26 cellular contexts compared by ENCODE assay signal in the genomic region with DNA sequence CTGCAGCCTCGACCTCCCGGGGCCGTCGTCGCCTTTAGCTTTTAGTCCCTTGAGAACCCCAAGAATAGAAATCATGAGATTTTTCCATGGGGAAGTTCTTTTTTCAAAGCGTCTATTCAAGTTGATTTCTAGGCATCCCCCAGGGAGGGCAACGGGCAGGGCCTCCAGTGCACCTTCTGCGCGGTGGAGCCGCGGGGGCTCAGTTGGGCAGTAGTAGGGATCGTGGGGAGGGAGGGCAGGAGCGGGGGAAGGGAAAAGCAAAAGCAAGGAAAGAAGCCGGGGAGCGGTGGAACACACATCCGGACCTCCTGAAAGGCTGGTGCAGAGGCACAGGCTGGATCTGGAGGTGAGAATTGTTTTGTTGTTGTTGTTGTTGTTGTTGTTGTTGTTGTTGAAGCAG.
A peak's percentile ranks its signal among the peaks of the same experiment; 100 is the strongest.
DNase-seq lines count a peak whose midpoint lies in the region; ATAC-seq, FAIRE-seq and TF ChIP-seq lines count a peak whose summit lies in the region.
"Had no signal": no experiment of that assay in that cellular context is flagged by ENCODE, and none has a peak within 500 bp of the region (broad histone marks: within the 10 kb centered on the region; RNA-seq: fewer than 3 reads in every experiment).

No MANE protein-coding gene starts in this region.

- H3K79me1 ChIP-seq in H1 (ENCODE audit: low read depth, low read length) = no peaks in the 10 kb centered on the region
- no peaks in the 10 kb centered on the region for H3K79me1 ChIP-seq in mesenchymal stem cell (replicated peaks; ENCODE audit: low read length, poor library complexity, severe bottlenecking)

- peaks cover 6% of the 10 kb centered on the region for H3K23me2 ChIP-seq in H1 (ENCODE audit: low read depth, low read length)

- peak overlapping the region; percentile 90 for H2AFZ ChIP-seq in H1 (ENCODE audit: low read length)
- no peak overlapping the region for H2AFZ ChIP-seq in mesenchymal stem cell (ENCODE audit: low read depth, low read length)

- no peak overlapping the region for H4K5ac ChIP-seq in H1 (ENCODE audit: insufficient read length, low read depth, low read length)

- 5% methylated on average over 15 of the region's 16 CpGs; no CpG with 5 or more reads in 1 of the 2 experiments for WGBS in H1 (ENCODE audit: extremely low coverage in 1 of 2, insufficient coverage in 1 of 2, insufficient read length in 1 of 2, insufficient replicate concordance in 2 of 2, low coverage in 1 of 2, low lambda C conversion rate in 2 of 2, missing lambda C conversion rate in 1 of 2), 2 experiments
- WGBS in mesenchymal stem cell = 25% methylated on average over 16 of the region's 16 CpGs

- H3K4me2 ChIP-seq in H1 (ENCODE audit: insufficient read depth in 1 of 2, low read depth in 2 of 2, low read length in 2 of 2) = peak overlapping the region; percentile 80 to 94
- peak overlapping the region; percentile 46 for H3K4me2 ChIP-seq in mesenchymal stem cell (ENCODE audit: low read length, poor library complexity, severe bottlenecking)

- H4K91ac ChIP-seq in H1 (replicated peaks; ENCODE audit: insufficient read length, low read length) (no peak overlapping the region), mesenchymal stem cell (ENCODE audit: low read length) (no peak overlapping the region)

- H4K8ac ChIP-seq in H1 (ENCODE audit: extremely low read depth, insufficient read depth, low read length) (no peak overlapping the region; the same call in 1 of the 2 replicates), mesenchymal stem cell (ENCODE audit: low read length) (peak overlapping the region; percentile 80)

- DNase-seq in activated T-cell treated with anti-CD3 and anti-CD28 coated beads, Interleukin-2, amount 50 U/mL, for 72 hours = no peak
- DNase-seq in activated T-cell treated with anti-CD3 and anti-CD28 coated beads, Interleukin-2, amount 50 U/mL, for 4 hours = no peak
- peak in 1 of 2 experiments; percentile 52 for DNase-seq in H1 (ENCODE audit: low read depth in 1 of 2, low spot score in 2 of 2)
- DNase-seq in mesenchymal stem cell = no peak
- DNase-seq in coronary artery (ENCODE audit: low spot score) = no peak
- DNase-seq: activated CD4-positive, alpha-beta T cell treated with anti-CD3 and anti-CD28 coated beads for 48 hours; Caco-2; colonic mucosa; DND-41; head of caudate nucleus; islet precursor cell; KG1; NCI-H146; NCI-H2171; NCI-H524 treated with DMSO at 0.1 percent for 48 hours; stimulated activated CD4-positive, alpha-beta T cell treated with anti-CD3 and anti-CD28 coated beads, Interleukin-4, amount 100 ng/mL, for 24 hours; transverse colon had no signal

- H3K18ac ChIP-seq in H1 (ENCODE audit: extremely low read depth, low read length) = no peak overlapping the region
- H3K18ac ChIP-seq in mesenchymal stem cell (ENCODE audit: low read depth in 1 of 2, low read length in 2 of 2) = no peak overlapping the region

- H3K27ac Mint-ChIP-seq in activated T-cell treated with anti-CD3 and anti-CD28 coated beads, Interleukin-2, amount 50 U/mL, for 72 hours = no peak overlapping the region
- no peak overlapping the region for H3K27ac Mint-ChIP-seq in stimulated activated memory B cell treated with anti-CD40 and anti-IgM and Interleukin-4, amounts not matched to agents 10 μg/mL and 1 μg/mL and 100 μg/mL, for 72 hours
- H3K27ac Mint-ChIP-seq: activated T-helper 17 cell treated with anti-CD3 and anti-CD28 coated beads, Interleukin-2, amount 50 U/mL, for 72 hours; brain; stimulated activated naive CD8-positive, alpha-beta T cell treated with anti-CD3 and anti-CD28 coated beads, Interleukin-15, Interleukin-2, amounts not matched to agents 100 ng/mL and 50 ng/mL, for 24 hours had no signal

- TF ChIP-seq RAD21 in H1 (IDR thresholded peaks at IDR 0.05 in 1 of 2, conservative IDR thresholded peaks at IDR 0.05 in 1 of 2; ENCODE audit: low read depth in 2 of 2, low read length in 2 of 2) = no peak

- H3K4me1 ChIP-seq in H1 (replicated peaks in 1 of 4; ENCODE audit: control insufficient read depth in 3 of 4, insufficient read depth in 4 of 4, low read length in 3 of 4) (no peaks in the 10 kb centered on the region; a peak in 1 of 7 replicates), mesenchymal stem cell (ENCODE audit: control insufficient read depth, insufficient read depth, low read depth, low read length) (peaks cover 5% of the 10 kb centered on the region)
- H3K4me1 ChIP-seq: Caco-2, colonic mucosa, transverse colon had no signal

- ATAC-seq in activated T-cell treated with anti-CD3 and anti-CD28 coated beads, Interleukin-2, amount 50 U/mL, for 72 hours (replicated peaks in 1 of 2) = no peak
- ATAC-seq in activated T-cell treated with anti-CD3 and anti-CD28 coated beads, Interleukin-2, amount 50 U/mL, for 4 hours = no peak
- no peak for ATAC-seq in stimulated activated memory B cell treated with anti-CD40 and anti-IgM and Interleukin-4, amounts not matched to agents 10 μg/mL and 1 μg/mL and 100 μg/mL, for 72 hours
- ATAC-seq in HG02981 (IDR thresholded peaks at IDR 0.05; ENCODE audit: unreplicated experiment) (no peak), GM21825 (IDR thresholded peaks at IDR 0.05; ENCODE audit: unreplicated experiment) (no peak)
- ATAC-seq: activated T-helper 17 cell treated with anti-CD3 and anti-CD28 coated beads, Interleukin-2, amount 50 U/mL, for 72 hours had no signal

- no peak overlapping the region for H3K27ac ChIP-seq in H1 (ENCODE audit: low read depth, low read length)
- no peak overlapping the region for H3K27ac ChIP-seq in mesenchymal stem cell (ENCODE audit: low read length, poor library complexity, severe bottlenecking)
- H3K27ac ChIP-seq in coronary artery = no peak overlapping the region
- H3K27ac ChIP-seq: 22Rv1, colonic mucosa, transverse colon had no signal

- H3K27me3 Mint-ChIP-seq in activated T-cell treated with anti-CD3 and anti-CD28 coated beads, Interleukin-2, amount 50 U/mL, for 72 hours (ENCODE audit: low read depth) = no peaks in the 10 kb centered on the region
- H3K27me3 Mint-ChIP-seq in activated T-cell treated with anti-CD3 and anti-CD28 coated beads, Interleukin-2, amount 50 U/mL, for 4 hours (ENCODE audit: low read depth) = no peaks in the 10 kb centered on the region
- peaks cover 15% of the 10 kb centered on the region for H3K27me3 Mint-ChIP-seq in stimulated activated memory B cell treated with anti-CD40 and anti-IgM and Interleukin-4, amounts not matched to agents 10 μg/mL and 1 μg/mL and 100 μg/mL, for 72 hours
- H3K27me3 Mint-ChIP-seq: activated T-helper 17 cell treated with anti-CD3 and anti-CD28 coated beads, Interleukin-2, amount 50 U/mL, for 72 hours; stimulated activated naive CD8-positive, alpha-beta T cell treated with anti-CD3 and anti-CD28 coated beads, Interleukin-15, Interleukin-2, amounts not matched to agents 100 ng/mL and 50 ng/mL, for 24 hours had no signal

- H3K79me2 ChIP-seq in H1 (ENCODE audit: control insufficient read depth in 1 of 2, insufficient read depth in 2 of 2, low read length in 2 of 2) = no peaks in the 10 kb centered on the region

- no peak overlapping the region for H3K23ac ChIP-seq in H1 (ENCODE audit: insufficient read length)
- H3K23ac ChIP-seq in mesenchymal stem cell (ENCODE audit: low read length in 2 of 2) = no peak overlapping the region

- H2BK15ac ChIP-seq in H1 (ENCODE audit: low read length) (no peak overlapping the region), mesenchymal stem cell (ENCODE audit: low read depth, poor library complexity, severe bottlenecking) (no peak overlapping the region)

- H2BK120ac ChIP-seq in H1 (replicated peaks; ENCODE audit: low read depth, low read length) (no peak overlapping the region), mesenchymal stem cell (ENCODE audit: low read depth, low read length) (no peak overlapping the region)

- CTCF ChIA-PET in H1 (lab: Charles Lee; ENCODE audit: partially characterized antibody) = no interaction called here

- peak overlapping the region; percentile 68 to 87 (median 75) for H3K4me3 ChIP-seq in H1 (ENCODE audit: extremely low read depth in 1 of 4, insufficient read depth in 2 of 4, low read depth in 3 of 4, low read length in 4 of 4)
- H3K4me3 ChIP-seq in mesenchymal stem cell (ENCODE audit: insufficient read depth in 1 of 2, low read depth in 1 of 2, low read length in 2 of 2) = no peak overlapping the region
- H3K4me3 ChIP-seq in coronary artery = no peak overlapping the region
- H3K4me3 ChIP-seq: colonic mucosa, transverse colon had no signal

- H3K4me1 Mint-ChIP-seq in activated T-cell treated with anti-CD3 and anti-CD28 coated beads, Interleukin-2, amount 50 U/mL, for 72 hours (ENCODE audit: low read depth) = peaks cover 7% of the 10 kb centered on the region
- H3K4me1 Mint-ChIP-seq in activated T-cell treated with anti-CD3 and anti-CD28 coated beads, Interleukin-2, amount 50 U/mL, for 4 hours (ENCODE audit: low read depth) = peaks cover 16% of the 10 kb centered on the region
- H3K4me1 Mint-ChIP-seq in stimulated activated memory B cell treated with anti-CD40 and anti-IgM and Interleukin-4, amounts not matched to agents 10 μg/mL and 1 μg/mL and 100 μg/mL, for 72 hours = peaks cover 12% of the 10 kb centered on the region
- H3K4me1 Mint-ChIP-seq: brain had no signal

- H2BK12ac ChIP-seq in H1 (ENCODE audit: low read depth, low read length) = no peak overlapping the region
- no peak overlapping the region for H2BK12ac ChIP-seq in mesenchymal stem cell (ENCODE audit: low read length in 2 of 2)

- FAIRE-seq in H1 (lab: Jason Lieb, UNC) = no peak
- FAIRE-seq: endometrium, H54 had no signal

- H3K9me3 ChIP-seq in H1 (ENCODE audit: insufficient read depth in 2 of 2, low read depth in 1 of 2, low read length in 1 of 2) (no peaks in the 10 kb centered on the region), mesenchymal stem cell (ENCODE audit: control insufficient read depth, low read length) (no peaks in the 10 kb centered on the region)
- H3K9me3 ChIP-seq: Caco-2, colonic mucosa, transverse colon had no signal

- H3K9me3 Mint-ChIP-seq in activated T-cell treated with anti-CD3 and anti-CD28 coated beads, Interleukin-2, amount 50 U/mL, for 72 hours = no peaks in the 10 kb centered on the region
- no peaks in the 10 kb centered on the region for H3K9me3 Mint-ChIP-seq in activated T-cell treated with anti-CD3 and anti-CD28 coated beads, Interleukin-2, amount 50 U/mL, for 4 hours
- H3K9me3 Mint-ChIP-seq in stimulated activated memory B cell treated with anti-CD40 and anti-IgM and Interleukin-4, amounts not matched to agents 10 μg/mL and 1 μg/mL and 100 μg/mL, for 72 hours = no peaks in the 10 kb centered on the region
- H3K9me3 Mint-ChIP-seq: activated T-helper 17 cell treated with anti-CD3 and anti-CD28 coated beads, Interleukin-2, amount 50 U/mL, for 72 hours; stimulated activated naive CD8-positive, alpha-beta T cell treated with anti-CD3 and anti-CD28 coated beads, Interleukin-15, Interleukin-2, amounts not matched to agents 100 ng/mL and 50 ng/mL, for 24 hours had no signal

- no peak overlapping the region for H2BK5ac ChIP-seq in H1 (ENCODE audit: low read depth, low read length)
- H2BK5ac ChIP-seq in mesenchymal stem cell (ENCODE audit: low read depth, low read length, poor library complexity, severe bottlenecking) = no peak overlapping the region

- H3K56ac ChIP-seq in H1 (replicated peaks; ENCODE audit: insufficient read length, low read depth, low read length) = no peak overlapping the region

- no peaks in the 10 kb centered on the region for H4K20me1 ChIP-seq in H1 (replicated peaks in 1 of 2; ENCODE audit: control insufficient read depth in 1 of 2, insufficient read depth in 2 of 2, low read length in 2 of 2)

- no peak for TF ChIP-seq POLR2A in H1 (IDR thresholded peaks at IDR 0.05; ENCODE audit: control extremely low read depth in 1 of 2, low read depth in 2 of 2, low read length in 2 of 2)

- no peak for TF ChIP-seq CTCF in H1 (IDR thresholded peaks at IDR 0.05; ENCODE audit: control extremely low read depth in 1 of 3, insufficient read depth in 1 of 3, low read depth in 1 of 3, low read length in 3 of 3)
- TF ChIP-seq CTCF in coronary artery (IDR thresholded peaks at IDR 0.05) = no peak

- POLR2A ChIA-PET in H1 (lab: Charles Lee; ENCODE audit: partially characterized antibody) = interaction anchor here (0.8 to 3.6 kb wide), 4 partner anchors 8 to 115 kb away, joined by 3 to 20 read pairs (median 4); no protein-coding TSS in a partner anchor

- no peaks in the 10 kb centered on the region for H3K36me3 ChIP-seq in H1 (ENCODE audit: control insufficient read depth in 2 of 4, insufficient read depth in 4 of 4, low read length in 3 of 4)
- H3K36me3 ChIP-seq in mesenchymal stem cell (ENCODE audit: control insufficient read depth in 1 of 2, insufficient read depth in 2 of 2, low read depth in 1 of 2, low read length in 2 of 2) = no peaks in the 10 kb centered on the region
- H3K36me3 ChIP-seq: colonic mucosa, transverse colon had no signal

- no peaks in the 10 kb centered on the region for H3K36me3 Mint-ChIP-seq in activated T-cell treated with anti-CD3 and anti-CD28 coated beads, Interleukin-2, amount 50 U/mL, for 72 hours (ENCODE audit: insufficient read depth in 2 of 2)
- no peaks in the 10 kb centered on the region for H3K36me3 Mint-ChIP-seq in activated T-cell treated with anti-CD3 and anti-CD28 coated beads, Interleukin-2, amount 50 U/mL, for 4 hours (ENCODE audit: insufficient read depth)
- H3K36me3 Mint-ChIP-seq in stimulated activated memory B cell treated with anti-CD40 and anti-IgM and Interleukin-4, amounts not matched to agents 10 μg/mL and 1 μg/mL and 100 μg/mL, for 72 hours = no peaks in the 10 kb centered on the region
- H3K36me3 Mint-ChIP-seq: brain had no signal

- H3K9ac ChIP-seq in H1 (replicated peaks in 1 of 4; ENCODE audit: extremely low read depth in 1 of 4, low read depth in 3 of 4, low read length in 3 of 4) = peak overlapping the region in 1 of 4 experiments; percentile 48; a peak in 1 of 7 replicates
- H3K9ac ChIP-seq in mesenchymal stem cell (ENCODE audit: low read length) = no peak overlapping the region

- H3K14ac ChIP-seq in H1 (ENCODE audit: insufficient read length) (no peak overlapping the region), mesenchymal stem cell (ENCODE audit: low read length in 2 of 2) (no peak overlapping the region)

- H3K4ac ChIP-seq in H1 (replicated peaks; ENCODE audit: insufficient read length, low read depth, low read length) = no peak overlapping the region
- no peak overlapping the region for H3K4ac ChIP-seq in mesenchymal stem cell (ENCODE audit: low read depth in 1 of 2, low read length in 2 of 2)

- H3K27me3 ChIP-seq in H1 (replicated peaks in 1 of 4; ENCODE audit: control insufficient read depth in 3 of 4, extremely low read depth in 1 of 4, insufficient read depth in 3 of 4, low read length in 3 of 4) (no peaks in the 10 kb centered on the region), mesenchymal stem cell (ENCODE audit: control insufficient read depth in 1 of 2, insufficient read depth in 1 of 2, low read length in 2 of 2) (peaks cover 0 to 3% of the 10 kb centered on the region in 2 experiments)
- H3K27me3 ChIP-seq: colonic mucosa, transverse colon had no signal

- no peak for TF ChIP-seq EP300 in H1 (IDR thresholded peaks at IDR 0.05; ENCODE audit: borderline replicate concordance in 1 of 2, low read depth in 2 of 2, low read length in 2 of 2)

- no peak overlapping the region; the same call in 1 of the 2 replicates for H2BK20ac ChIP-seq in H1 (ENCODE audit: low read length)

- peak overlapping the region; percentile 25 to 44 for H3K4me3 Mint-ChIP-seq in activated T-cell treated with anti-CD3 and anti-CD28 coated beads, Interleukin-2, amount 50 U/mL, for 72 hours
- no peak overlapping the region for H3K4me3 Mint-ChIP-seq in activated T-cell treated with anti-CD3 and anti-CD28 coated beads, Interleukin-2, amount 50 U/mL, for 4 hours
- peak overlapping the region; percentile 48 for H3K4me3 Mint-ChIP-seq in stimulated activated memory B cell treated with anti-CD40 and anti-IgM and Interleukin-4, amounts not matched to agents 10 μg/mL and 1 μg/mL and 100 μg/mL, for 72 hours
- H3K4me3 Mint-ChIP-seq: activated T-helper 17 cell treated with anti-CD3 and anti-CD28 coated beads, Interleukin-2, amount 50 U/mL, for 72 hours; brain; stimulated activated naive CD8-positive, alpha-beta T cell treated with anti-CD3 and anti-CD28 coated beads, Interleukin-15, Interleukin-2, amounts not matched to agents 100 ng/mL and 50 ng/mL, for 24 hours had no signal

- H2AK5ac ChIP-seq in H1 (ENCODE audit: low read depth, low read length) = no peak overlapping the region
- no peak overlapping the region for H2AK5ac ChIP-seq in mesenchymal stem cell (ENCODE audit: low read length, severe bottlenecking)

Comparison
In these comparisons a context has a peak if more than half of its experiments do, and no peak if none do; other contexts are left out.
1. H3K4me3 ChIP-seq: peak in H1 (4 of 4); none in mesenchymal stem cell (0 of 2) and coronary artery (single experiment).